Comparison of ENCODE assay signal across 17 cellular contexts in genomic region chr5:141483842-141484241, GRCh38. TPM values are rescaled to one million over a fixed set of nuclear protein-coding genes. Genes with fewer than 3 reads are reported as not detected.
DNase-seq lines count a peak whose midpoint lies in the region; ATAC-seq and TF ChIP-seq lines count a peak whose summit lies in the region.
"Had no signal": no experiment of that assay in that cellular context is flagged by ENCODE, and none has a peak within 500 bp of the region (broad histone marks: within the 10 kb centered on the region; RNA-seq: fewer than 3 reads in every experiment).

No MANE protein-coding gene starts in this region.

- no peaks in the 10 kb centered on the region for H3K9me2 ChIP-seq in OCI-LY1 (ENCODE audit: low read depth, low read length)

- ATAC-seq in psoas muscle (no peak), GM19035 (IDR thresholded peaks at IDR 0.05; ENCODE audit: unreplicated experiment) (no peak), GM19452 (IDR thresholded peaks at IDR 0.05; ENCODE audit: unreplicated experiment) (no peak)

- no peaks in the 10 kb centered on the region for H4K20me1 ChIP-seq in OCI-LY1 (ENCODE audit: insufficient read depth, low read length)

- H3K27ac ChIP-seq in OCI-LY1 (ENCODE audit: low read depth, low read length, poor library complexity, severe bottlenecking) (no peak overlapping the region), psoas muscle (no peak overlapping the region)
- H3K27ac ChIP-seq: colonic mucosa, RWPE1 had no signal

- H3K9ac ChIP-seq in OCI-LY1 (ENCODE audit: low read length) (no peak overlapping the region), iPS-15b (ENCODE audit: low read depth, low read length) (no peak overlapping the region)

- no peaks in the 10 kb centered on the region for H3F3A ChIP-seq in OCI-LY1 (ENCODE audit: insufficient read depth, low read length)

- 43 to 52% (median 46%) methylated on average over 3 of the region's 3 CpGs for WGBS in psoas muscle, 3 donors

- DNase-seq in NCI-H345 (lab: John Stamatoyannopoulos, UW) (peak; percentile 22), NCI-H345 treated with DMSO at 0.1 percent for 48 hours (lab: John Stamatoyannopoulos, UW; ENCODE audit: unreplicated experiment) (no peak), psoas muscle (no peak), activated T-cell treated with anti-CD3 and anti-CD28 coated beads for 4 hours (no peak)
- DNase-seq: ACHN; activated CD4-positive, alpha-beta T cell treated with anti-CD3 and anti-CD28 coated beads for 48 hours; activated T-cell treated with anti-CD3 and anti-CD28 coated beads, Interleukin-2, amount 50 U/mL, for 24 hours; amniotic stem cell; colonic mucosa; esophagus squamous epithelium had no signal

- peak overlapping the region; percentile 63; the same call in 1 of the 2 replicates for H3K4me2 ChIP-seq in OCI-LY1 (ENCODE audit: low read length)

- no peak overlapping the region for H3K4me3 ChIP-seq in OCI-LY1 (ENCODE audit: low read depth, low read length, poor library complexity, severe bottlenecking)
- H3K4me3 ChIP-seq in iPS-15b (ENCODE audit: low read depth, low read length): peak overlapping the region; percentile 77
- peak overlapping the region; percentile 57 for H3K4me3 ChIP-seq in psoas muscle

- no peak overlapping the region for H2AFZ ChIP-seq in OCI-LY1 (ENCODE audit: low read length)

- H3K27me3 ChIP-seq in OCI-LY1 (ENCODE audit: insufficient read depth, low read length) (peaks cover 4% of the 10 kb centered on the region; the same call in 1 of the 2 replicates), iPS-15b (ENCODE audit: control insufficient read depth, insufficient read depth, low read length) (peaks cover 28% of the 10 kb centered on the region), psoas muscle (ENCODE audit: insufficient read depth in 3 of 3, low read length in 2 of 3) (peaks cover 0 to 18% (median 3%) of the 10 kb centered on the region in 3 donors)

- intact Hi-C loops in psoas muscle (cut with DNase I): no loop called here

- TF ChIP-seq CTCF in OCI-LY1 (IDR thresholded peaks at IDR 0.05; ENCODE audit: low read length) (no peak), psoas muscle (IDR thresholded peaks at IDR 0.05) (no peak)

- peaks cover 14% of the 10 kb centered on the region for H3K4me1 ChIP-seq in OCI-LY1 (ENCODE audit: insufficient read depth, low read length, severe bottlenecking)
- peaks cover 19% of the 10 kb centered on the region for H3K4me1 ChIP-seq in iPS-15b (ENCODE audit: control insufficient read depth, insufficient read depth, low read length)
- H3K4me1 ChIP-seq in psoas muscle: peaks cover 25% of the 10 kb centered on the region

- H3K9me3 ChIP-seq in OCI-LY1 (ENCODE audit: low read length) (no peaks in the 10 kb centered on the region), iPS-15b (ENCODE audit: control insufficient read depth, insufficient read depth, low read length) (no peaks in the 10 kb centered on the region), psoas muscle (no peaks in the 10 kb centered on the region)
- H3K9me3 ChIP-seq: colonic mucosa, esophagus squamous epithelium had no signal

- H3K79me2 ChIP-seq in OCI-LY1 (ENCODE audit: insufficient read depth, low read length): no peaks in the 10 kb centered on the region

- H3K36me3 ChIP-seq in OCI-LY1 (ENCODE audit: insufficient read depth, low read length) (no peaks in the 10 kb centered on the region), iPS-15b (ENCODE audit: control insufficient read depth, insufficient read depth, low read length) (no peaks in the 10 kb centered on the region), psoas muscle (ENCODE audit: insufficient read depth in 1 of 2, low read depth in 1 of 2) (no peaks in the 10 kb centered on the region)
- H3K36me3 ChIP-seq: colonic mucosa had no signal

RNA-seq across cellular contexts. Expression of gene PCDHGC4, which starts 1.0 kb away (rescaled TPM):
- 1 to 10 TPM in 1 of 4 donors, under 1 TPM in 3; 0.36 to 1.2 (median 0.65) TPM for total RNA-seq in psoas muscle
- under 1 TPM in 2 of 3 donors, not detected in 1; 0.06 to 0.18 TPM for polyA plus RNA-seq in psoas muscle

RNA-seq across cellular contexts. Expression of gene PCDHGC5, which starts 5.0 kb away (rescaled TPM):
- total RNA-seq in psoas muscle: 1 to 10 TPM in 1 of 4 donors, under 1 TPM in 3; 0.49 to 1.2 (median 0.65) TPM
- polyA plus RNA-seq in psoas muscle: under 1 TPM in 2 of 3 donors, not detected in 1; 0.08 to 0.95 TPM
- total RNA-seq: T-helper 2 cell treated with Interferon-gamma antibody and Interleukin-4, amounts not matched to agents 100 ng/mL and 5 ng/mL, for 36 hours had no signal

RNA-seq across cellular contexts. Expression of gene PCDHGC3, which starts 8.1 kb away (rescaled TPM):
- 10 to 100 TPM in 3 of 4 donors, 1 to 10 TPM in 1; 7.3 to 25.2 (median 14.2) TPM for total RNA-seq in psoas muscle
- polyA plus RNA-seq in psoas muscle: 10 to 100 TPM in 1 of 3 donors, 1 to 10 TPM in 2; 8.6 to 22.3 (median 9.0) TPM

RNA-seq across cellular contexts. Expression of gene PCDHGA12, which starts 53.5 kb away (rescaled TPM):
- total RNA-seq in psoas muscle: 1 to 10 TPM; 2.6 to 6.9 (median 3.6) TPM
- under 1 TPM; 0.38 to 0.56 (median 0.39) TPM for polyA plus RNA-seq in psoas muscle
- total RNA-seq: M059J had no signal
